1 cellular context compared by ENCODE assay signal in the genomic region with DNA sequence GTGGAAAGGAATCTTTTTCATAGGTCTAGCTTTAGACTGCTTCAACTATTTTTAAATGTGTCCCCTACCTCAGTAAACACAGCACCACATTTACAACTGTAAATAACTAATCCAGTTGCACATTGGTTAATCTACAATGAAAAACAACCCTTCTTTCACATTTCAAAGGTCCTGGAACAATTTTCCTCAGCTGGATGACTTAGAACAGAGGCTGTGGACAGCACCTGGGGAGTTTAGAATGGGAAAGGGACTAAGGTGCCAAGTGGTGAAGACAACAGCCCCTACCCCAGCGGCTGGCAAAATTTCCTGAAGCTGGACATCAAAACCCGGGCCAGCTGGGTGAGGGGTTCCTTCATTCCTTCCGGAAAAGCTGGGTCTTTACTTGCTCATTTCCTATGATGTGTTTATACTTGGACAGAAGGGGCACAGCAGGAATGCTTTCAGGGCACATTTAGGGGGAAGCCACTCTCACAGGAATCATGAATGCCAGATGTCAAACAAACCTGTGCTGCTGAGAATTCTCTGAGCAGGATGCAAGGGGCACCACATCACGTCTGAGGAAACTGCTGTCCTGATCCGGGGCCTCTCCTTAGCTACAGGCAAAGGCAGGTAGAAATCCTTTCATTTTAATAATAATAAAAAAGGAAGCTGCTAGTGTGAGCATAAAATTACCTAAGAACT.
TF ChIP-seq lines count a peak whose summit lies in the region.

No MANE protein-coding gene starts in this region.

TF ChIP-seq in SK-N-SH, 30 proteins besides CTCF, POLR2A, EP300 and RAD21 (continued from another document):
- TF ChIP-seq, protein P1, sequence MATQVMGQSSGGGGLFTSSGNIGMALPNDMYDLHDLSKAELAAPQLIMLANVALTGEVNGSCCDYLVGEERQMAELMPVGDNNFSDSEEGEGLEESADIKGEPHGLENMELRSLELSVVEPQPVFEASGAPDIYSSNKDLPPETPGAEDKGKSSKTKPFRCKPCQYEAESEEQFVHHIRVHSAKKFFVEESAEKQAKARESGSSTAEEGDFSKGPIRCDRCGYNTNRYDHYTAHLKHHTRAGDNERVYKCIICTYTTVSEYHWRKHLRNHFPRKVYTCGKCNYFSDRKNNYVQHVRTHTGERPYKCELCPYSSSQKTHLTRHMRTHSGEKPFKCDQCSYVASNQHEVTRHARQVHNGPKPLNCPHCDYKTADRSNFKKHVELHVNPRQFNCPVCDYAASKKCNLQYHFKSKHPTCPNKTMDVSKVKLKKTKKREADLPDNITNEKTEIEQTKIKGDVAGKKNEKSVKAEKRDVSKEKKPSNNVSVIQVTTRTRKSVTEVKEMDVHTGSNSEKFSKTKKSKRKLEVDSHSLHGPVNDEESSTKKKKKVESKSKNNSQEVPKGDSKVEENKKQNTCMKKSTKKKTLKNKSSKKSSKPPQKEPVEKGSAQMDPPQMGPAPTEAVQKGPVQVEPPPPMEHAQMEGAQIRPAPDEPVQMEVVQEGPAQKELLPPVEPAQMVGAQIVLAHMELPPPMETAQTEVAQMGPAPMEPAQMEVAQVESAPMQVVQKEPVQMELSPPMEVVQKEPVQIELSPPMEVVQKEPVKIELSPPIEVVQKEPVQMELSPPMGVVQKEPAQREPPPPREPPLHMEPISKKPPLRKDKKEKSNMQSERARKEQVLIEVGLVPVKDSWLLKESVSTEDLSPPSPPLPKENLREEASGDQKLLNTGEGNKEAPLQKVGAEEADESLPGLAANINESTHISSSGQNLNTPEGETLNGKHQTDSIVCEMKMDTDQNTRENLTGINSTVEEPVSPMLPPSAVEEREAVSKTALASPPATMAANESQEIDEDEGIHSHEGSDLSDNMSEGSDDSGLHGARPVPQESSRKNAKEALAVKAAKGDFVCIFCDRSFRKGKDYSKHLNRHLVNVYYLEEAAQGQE (IDR thresholded peaks at IDR 0.05; ENCODE audit: low read depth, low read length), result no peak
- TF ChIP-seq NRF1 (IDR thresholded peaks at IDR 0.05; ENCODE audit: low read depth, low read length), result no peak
